Comparison of ENCODE assay signal across 8 cellular contexts in genomic region chr17:78379134-78379497, GRCh38. TPM values are rescaled to one million over a fixed set of nuclear protein-coding genes. Genes with fewer than 3 reads are reported as not detected.
DNase-seq lines count a peak whose midpoint lies in the region; ATAC-seq, FAIRE-seq and TF ChIP-seq lines count a peak whose summit lies in the region.

No MANE protein-coding gene starts in this region.

- peak overlapping the region; percentile 69 for H3K27ac Mint-ChIP-seq in neural progenitor cell

- no peaks in the 10 kb centered on the region for H3K27me3 Mint-ChIP-seq in neural progenitor cell (ENCODE audit: insufficient read depth, low read depth)

- peaks cover 58% of the 10 kb centered on the region for H3K79me2 ChIP-seq in neural progenitor cell (ENCODE audit: low read depth)

- no peaks in the 10 kb centered on the region for H3K27me3 ChIP-seq in endocrine pancreas (ENCODE audit: control insufficient read depth, insufficient read depth, low read length)
- no peaks in the 10 kb centered on the region for H3K27me3 ChIP-seq in neural progenitor cell

- H3K9me3 ChIP-seq in endocrine pancreas (ENCODE audit: control insufficient read depth, low read length): no peaks in the 10 kb centered on the region
- H3K9me3 ChIP-seq in neural progenitor cell (ENCODE audit: low read depth): no peaks in the 10 kb centered on the region

- H3K27ac ChIP-seq in neural progenitor cell: no peak overlapping the region

- H3K4me1 ChIP-seq in endocrine pancreas (ENCODE audit: control insufficient read depth, insufficient read depth, low read length): no peaks in the 10 kb centered on the region
- H3K4me1 ChIP-seq in neural progenitor cell: peaks cover 26% of the 10 kb centered on the region

- peaks cover 51% of the 10 kb centered on the region for H4K20me1 ChIP-seq in neural progenitor cell (ENCODE audit: low read depth)

- H2AFZ ChIP-seq in neural progenitor cell (replicated peaks): no peak overlapping the region

- peaks cover 7% of the 10 kb centered on the region for H3K36me3 Mint-ChIP-seq in neural progenitor cell

- peak overlapping the region; percentile 91 for H3K4me2 ChIP-seq in neural progenitor cell

- FAIRE-seq in RCC 7860 (lab: Jason Lieb, UNC): no peak

- peak overlapping the region; percentile 86 for H3K9ac ChIP-seq in endocrine pancreas (ENCODE audit: control insufficient read depth, insufficient read depth, low read length)
- H3K9ac ChIP-seq in neural progenitor cell: peak overlapping the region; percentile 94

- peak overlapping the region; percentile 65 for H3K4me3 ChIP-seq in endocrine pancreas (ENCODE audit: control insufficient read depth, insufficient read depth, low read length)
- peak overlapping the region; percentile 95 for H3K4me3 ChIP-seq in neural progenitor cell

- H3K4me1 Mint-ChIP-seq in neural progenitor cell: peaks cover 61% of the 10 kb centered on the region

- H3K4me3 Mint-ChIP-seq in neural progenitor cell: peak overlapping the region; percentile 98

- no peaks in the 10 kb centered on the region for H3K9me3 Mint-ChIP-seq in neural progenitor cell

- H3K36me3 ChIP-seq in endocrine pancreas (ENCODE audit: control insufficient read depth, insufficient read depth, low read length) (no peaks in the 10 kb centered on the region), neural progenitor cell (no peaks in the 10 kb centered on the region)

- DNase-seq in EL (peak; percentile 78), RCC 7860 (ENCODE audit: low spot score) (peak; percentile 87), neural progenitor cell (ENCODE audit: low spot score) (no peak), retina (no peak), NCI-H524 (lab: John Stamatoyannopoulos, UW) (no peak), left colon (no peak), NCI-H2107 (lab: John Stamatoyannopoulos, UW) (no peak)

- H3F3A ChIP-seq in neural progenitor cell (ENCODE audit: low read depth): peaks cover 23% of the 10 kb centered on the region

- ATAC-seq in left colon: no peak

- no peak for TF ChIP-seq CTCF in neural progenitor cell (IDR thresholded peaks at IDR 0.05)

- intact Hi-C loops in left colon (cut with DNase I, micrococcal nuclease): no loop called here

RNA-seq across cellular contexts. Expression of gene PGS1, which starts 0.7 kb away (rescaled TPM):
- total RNA-seq in neural progenitor cell (ENCODE audit: low replicate concordance): 45.2 and 65.7 TPM in 2 replicates
- total RNA-seq in left colon: 10 to 100 TPM; 37.6 to 44.5 TPM

RNA-seq across cellular contexts. Expression of gene SOCS3, which starts 19.2 kb away (rescaled TPM):
- 7.5 and 16.7 TPM in 2 replicates for total RNA-seq in neural progenitor cell (ENCODE audit: low replicate concordance)
- total RNA-seq in left colon: 10 to 100 TPM; 11.6 to 33.1 TPM

Comparison
In these comparisons a context has a peak if more than half of its experiments do, and no peak if none do; other contexts are left out.
1. DNase-seq: peak in EL (single experiment) and RCC 7860 (single experiment); none in neural progenitor cell (single experiment), retina (single experiment), NCI-H524 (0 of 2), left colon (0 of 2) and NCI-H2107 (single experiment).